ENCODE assay signal across 22 cellular contexts in the genomic region with DNA sequence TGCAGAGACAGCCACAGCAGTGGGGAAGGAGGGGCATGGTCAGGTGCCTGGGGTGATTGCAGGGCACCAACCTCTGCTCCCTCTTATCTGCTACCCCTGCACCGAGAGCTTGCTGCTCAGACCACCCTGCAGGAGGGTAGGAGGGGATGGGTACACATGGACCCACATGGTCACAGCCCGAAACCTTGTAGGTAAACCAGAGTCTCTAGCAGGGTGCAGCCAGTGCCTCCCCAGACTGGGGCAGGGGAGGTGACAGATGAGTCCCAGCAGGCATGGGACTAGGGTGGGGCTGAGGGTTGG. TPM values are rescaled to one million over a fixed set of nuclear protein-coding genes. Genes with fewer than 3 reads are reported as not detected.
DNase-seq lines count a peak whose midpoint lies in the region; ATAC-seq and TF ChIP-seq lines count a peak whose summit lies in the region.
"Had no signal": no experiment of that assay in that cellular context is flagged by ENCODE, and none has a peak within 500 bp of the region (broad histone marks: within the 10 kb centered on the region; RNA-seq: fewer than 3 reads in every experiment).

No MANE protein-coding gene starts in this region.

- H4K8ac ChIP-seq in neuronal stem cell (ENCODE audit: low read depth, low read length): no peak overlapping the region

- no peak overlapping the region for H3K14ac ChIP-seq in neuronal stem cell (ENCODE audit: low read length)

- TF ChIP-seq CTCF in activated CD8-positive, alpha-beta T cell treated with anti-CD3 and anti-CD28 coated beads for 36 hours (IDR thresholded peaks at IDR 0.05): no peak
- TF ChIP-seq CTCF in Panc1 (IDR thresholded peaks at IDR 0.05) (no peak), esophagus muscularis mucosa (IDR thresholded peaks at IDR 0.05) (no peak), SK-N-SH (IDR thresholded peaks at IDR 0.05) (no peak)

- peak overlapping the region; percentile 95 for H3K23ac ChIP-seq in neuronal stem cell (ENCODE audit: low read depth, low read length, poor library complexity)

- H3K36me3 ChIP-seq in Panc1 (ENCODE audit: control insufficient read depth, insufficient read depth, low read length): no peaks in the 10 kb centered on the region
- H3K36me3 ChIP-seq in esophagus muscularis mucosa: no peaks in the 10 kb centered on the region
- H3K36me3 ChIP-seq in neuronal stem cell (replicated peaks in 1 of 2; ENCODE audit: control insufficient read depth in 2 of 2, insufficient read depth in 2 of 2, low read length in 2 of 2): no peaks in the 10 kb centered on the region
- no peaks in the 10 kb centered on the region for H3K36me3 ChIP-seq in SK-N-SH (replicated peaks in 1 of 2; ENCODE audit: control insufficient read depth in 1 of 2, insufficient read depth in 2 of 2, low read length in 1 of 2)
- H3K36me3 ChIP-seq: BLaER1 had no signal

- POLR2A ChIA-PET in activated CD8-positive, alpha-beta T cell treated with anti-CD3 and anti-CD28 coated beads, Interleukin-2, amount 10 ng/mL, durations not matched to agents 7 days and 5 days (lab: Charles Lee): no interaction called here
- POLR2A ChIA-PET in activated CD8-positive, alpha-beta T cell treated with anti-CD3 and anti-CD28 coated beads for 36 hours (lab: Charles Lee): no interaction called here
- POLR2A ChIA-PET in Panc1 (lab: Charles Lee): no interaction called here
- POLR2A ChIA-PET in SK-N-SH (lab: Yijun Ruan, JAX): no interaction called here

- H3K27ac Mint-ChIP-seq in activated CD8-positive, alpha-beta T cell treated with anti-CD3 and anti-CD28 coated beads, Interleukin-2, amount 10 ng/mL, durations not matched to agents 7 days and 5 days: no peak overlapping the region
- H3K27ac Mint-ChIP-seq in activated CD8-positive, alpha-beta T cell treated with anti-CD3 and anti-CD28 coated beads for 36 hours: no peak overlapping the region
- H3K27ac Mint-ChIP-seq: CD14-positive monocyte; CD4-positive, alpha-beta memory T cell; GM23338; HFFc6 had no signal

- no peak overlapping the region for H2BK15ac ChIP-seq in neuronal stem cell (ENCODE audit: low read length)

- H3K4me3 Mint-ChIP-seq in activated CD8-positive, alpha-beta T cell treated with anti-CD3 and anti-CD28 coated beads, Interleukin-2, amount 10 ng/mL, durations not matched to agents 7 days and 5 days: no peak overlapping the region
- no peak overlapping the region for H3K4me3 Mint-ChIP-seq in activated CD8-positive, alpha-beta T cell treated with anti-CD3 and anti-CD28 coated beads for 36 hours
- H3K4me3 Mint-ChIP-seq: CD14-positive monocyte; CD4-positive, alpha-beta memory T cell; GM23338; HFFc6 had no signal

- H3K4me2 ChIP-seq in neuronal stem cell (ENCODE audit: insufficient read depth, low read length, poor library complexity, severe bottlenecking): no peak overlapping the region
- no peak overlapping the region for H3K4me2 ChIP-seq in SK-N-SH
- H3K4me2 ChIP-seq: BLaER1, GM23338 had no signal

- no peaks in the 10 kb centered on the region for H3F3A ChIP-seq in SK-N-SH (replicated peaks; ENCODE audit: insufficient read depth)

- H3K79me2 ChIP-seq in SK-N-SH (ENCODE audit: insufficient read depth): no peaks in the 10 kb centered on the region

- CTCF ChIA-PET in activated CD8-positive, alpha-beta T cell treated with anti-CD3 and anti-CD28 coated beads, Interleukin-2, amount 10 ng/mL, durations not matched to agents 7 days and 5 days (lab: Charles Lee): no interaction called here
- CTCF ChIA-PET in activated CD8-positive, alpha-beta T cell treated with anti-CD3 and anti-CD28 coated beads for 36 hours (lab: Charles Lee): no interaction called here
- CTCF ChIA-PET in Panc1 (lab: Charles Lee): no interaction called here
- CTCF ChIA-PET in SK-N-SH (lab: Yijun Ruan, JAX): no interaction called here

- in situ Hi-C loops in Panc1 (cut with HindIII; ENCODE audit: low pct_unique_long_range_greater_than_20kb, low sequenced_read_pairs): no loop called here

- H3K27me3 Mint-ChIP-seq in activated CD8-positive, alpha-beta T cell treated with anti-CD3 and anti-CD28 coated beads, Interleukin-2, amount 10 ng/mL, durations not matched to agents 7 days and 5 days (ENCODE audit: low read depth): peaks cover 24% of the 10 kb centered on the region
- peaks cover 13% of the 10 kb centered on the region for H3K27me3 Mint-ChIP-seq in activated CD8-positive, alpha-beta T cell treated with anti-CD3 and anti-CD28 coated beads for 36 hours

- no peak overlapping the region for H3K4me3 ChIP-seq in Panc1 (ENCODE audit: low read depth in 2 of 2, low read length in 2 of 2)
- no peak overlapping the region for H3K4me3 ChIP-seq in esophagus muscularis mucosa
- no peak overlapping the region for H3K4me3 ChIP-seq in neuronal stem cell (ENCODE audit: low read length in 2 of 2)
- no peak overlapping the region for H3K4me3 ChIP-seq in SK-N-SH (ENCODE audit: low read depth in 2 of 2, low read length in 1 of 2)
- H3K4me3 ChIP-seq: BLaER1, GM23338 had no signal

- no peak overlapping the region for H2BK5ac ChIP-seq in neuronal stem cell (ENCODE audit: low read length)

- H2BK120ac ChIP-seq in neuronal stem cell (ENCODE audit: low read depth, low read length): no peak overlapping the region

- H2AFZ ChIP-seq in neuronal stem cell (ENCODE audit: low read length) (no peak overlapping the region), SK-N-SH (ENCODE audit: low read depth) (no peak overlapping the region)
- H2AFZ ChIP-seq: GM23338 had no signal

- no peaks in the 10 kb centered on the region for H3K4me1 ChIP-seq in Panc1 (ENCODE audit: control insufficient read depth, insufficient read depth, low read length)
- no peaks in the 10 kb centered on the region for H3K4me1 ChIP-seq in esophagus muscularis mucosa
- H3K4me1 ChIP-seq in neuronal stem cell (ENCODE audit: control insufficient read depth in 2 of 2, insufficient read depth in 1 of 2, low read depth in 1 of 2, low read length in 2 of 2): peaks cover 0 to 1% of the 10 kb centered on the region in 2 donors
- H3K4me1 ChIP-seq in SK-N-SH (ENCODE audit: control insufficient read depth in 1 of 2, insufficient read depth in 2 of 2, low read depth in 1 of 2, low read length in 1 of 2): no peaks in the 10 kb centered on the region

- H4K20me1 ChIP-seq in SK-N-SH (ENCODE audit: insufficient read depth): no peaks in the 10 kb centered on the region
- H4K20me1 ChIP-seq: BLaER1 had no signal

- H3K9ac ChIP-seq in neuronal stem cell (ENCODE audit: low read depth, low read length, poor library complexity): no peak overlapping the region
- H3K9ac ChIP-seq in SK-N-SH: no peak overlapping the region
- H3K9ac ChIP-seq: BLaER1 had no signal

- no peaks in the 10 kb centered on the region for H3K9me2 ChIP-seq in SK-N-SH

- no peak for TF ChIP-seq RAD21 in SK-N-SH (IDR thresholded peaks at IDR 0.05; ENCODE audit: low read length)

- H3K9me3 Mint-ChIP-seq in activated CD8-positive, alpha-beta T cell treated with anti-CD3 and anti-CD28 coated beads, Interleukin-2, amount 10 ng/mL, durations not matched to agents 7 days and 5 days (ENCODE audit: insufficient read depth): no peaks in the 10 kb centered on the region
- H3K9me3 Mint-ChIP-seq in activated CD8-positive, alpha-beta T cell treated with anti-CD3 and anti-CD28 coated beads for 36 hours: no peaks in the 10 kb centered on the region
- H3K9me3 Mint-ChIP-seq: GM23338, HFFc6 had no signal

- H3K4me1 Mint-ChIP-seq in activated CD8-positive, alpha-beta T cell treated with anti-CD3 and anti-CD28 coated beads, Interleukin-2, amount 10 ng/mL, durations not matched to agents 7 days and 5 days (ENCODE audit: low read depth): no peaks in the 10 kb centered on the region
- no peaks in the 10 kb centered on the region for H3K4me1 Mint-ChIP-seq in activated CD8-positive, alpha-beta T cell treated with anti-CD3 and anti-CD28 coated beads for 36 hours (ENCODE audit: low read depth)
- H3K4me1 Mint-ChIP-seq: CD14-positive monocyte; CD4-positive, alpha-beta memory T cell had no signal

- H3K4ac ChIP-seq in neuronal stem cell (ENCODE audit: low read length): no peak overlapping the region

- H3K27ac ChIP-seq in Panc1 (ENCODE audit: low read length) (no peak overlapping the region), esophagus muscularis mucosa (replicated peaks in 1 of 4) (no peak overlapping the region), neuronal stem cell (replicated peaks; ENCODE audit: low read length) (no peak overlapping the region), caudate nucleus (ENCODE audit: low read depth, low read length) (no peak overlapping the region), SK-N-SH (ENCODE audit: low read depth in 2 of 2, low read length in 1 of 2) (no peak overlapping the region)
- H3K27ac ChIP-seq: 22Rv1, BLaER1, HL-60 had no signal

- H2AK5ac ChIP-seq in neuronal stem cell (ENCODE audit: low read depth, low read length): no peak overlapping the region

- no TSS peak for BruUV-seq in Panc1 (replicated peaks; lab: Mats Ljungman, UMichigan)

- no peaks in the 10 kb centered on the region for H3K36me3 Mint-ChIP-seq in activated CD8-positive, alpha-beta T cell treated with anti-CD3 and anti-CD28 coated beads, Interleukin-2, amount 10 ng/mL, durations not matched to agents 7 days and 5 days (ENCODE audit: low read depth)
- no peaks in the 10 kb centered on the region for H3K36me3 Mint-ChIP-seq in activated CD8-positive, alpha-beta T cell treated with anti-CD3 and anti-CD28 coated beads for 36 hours (ENCODE audit: low read depth)
- H3K36me3 Mint-ChIP-seq: CD14-positive monocyte; CD4-positive, alpha-beta memory T cell had no signal

- no peak overlapping the region for H3K18ac ChIP-seq in neuronal stem cell (ENCODE audit: low read length)

- peaks cover 6% of the 10 kb centered on the region for H3K27me3 ChIP-seq in Panc1 (ENCODE audit: control insufficient read depth, insufficient read depth, low read length)
- H3K27me3 ChIP-seq in esophagus muscularis mucosa: peaks cover 0 to 26% (median 0%) of the 10 kb centered on the region in 4 donors
- peaks cover 0 to 16% (median 0%) of the 10 kb centered on the region in 3 experiments for H3K27me3 ChIP-seq in neuronal stem cell (ENCODE audit: control insufficient read depth in 3 of 3, insufficient read depth in 3 of 3, low read depth in 1 of 3, low read length in 3 of 3)
- H3K27me3 ChIP-seq in SK-N-SH (ENCODE audit: insufficient read depth): peaks cover 5% of the 10 kb centered on the region; the same call in 1 of the 2 replicates
- H3K27me3 ChIP-seq: BLaER1 had no signal

- TF ChIP-seq POLR2A in esophagus muscularis mucosa (IDR thresholded peaks at IDR 0.05; ENCODE audit: low read depth): no peak

- no peak for TF ChIP-seq EP300 in esophagus muscularis mucosa (IDR thresholded peaks at IDR 0.05)
- TF ChIP-seq EP300 in SK-N-SH (IDR thresholded peaks at IDR 0.05; ENCODE audit: borderline replicate concordance in 1 of 2, low read depth in 1 of 2, low read length in 1 of 2): no peak

- H4K91ac ChIP-seq in neuronal stem cell (ENCODE audit: low read depth, low read length, poor library complexity): no peak overlapping the region

- intact Hi-C loops in activated CD8-positive, alpha-beta T cell treated with anti-CD3 and anti-CD28 coated beads for 36 hours (cut with micrococcal nuclease): no loop called here
- intact Hi-C loops in Panc1 (cut with micrococcal nuclease; ENCODE audit: unreplicated experiment) (no loop called here), esophagus muscularis mucosa (cut with DNase I) (no loop called here)

- H2BK12ac ChIP-seq in neuronal stem cell (ENCODE audit: low read length): no peak overlapping the region

- no CpG with 5 or more reads among the region's 2 CpGs for WGBS in esophagus muscularis mucosa
- no CpG with 5 or more reads among the region's 2 CpGs for WGBS in neuronal stem cell (ENCODE audit: extremely low coverage in 2 of 2, insufficient read length in 2 of 2, insufficient replicate concordance in 1 of 2), 2 donors
- 50% methylated on average over 1 of the region's 2 CpGs for WGBS in SK-N-SH (ENCODE audit: low lambda C conversion rate)

- no peak for ATAC-seq in activated CD8-positive, alpha-beta T cell treated with anti-CD3 and anti-CD28 coated beads, Interleukin-2, amount 10 ng/mL, durations not matched to agents 7 days and 5 days
- no peak for ATAC-seq in activated CD8-positive, alpha-beta T cell treated with anti-CD3 and anti-CD28 coated beads for 36 hours
- ATAC-seq in Panc1: peak; percentile 25; the same call in 1 of the 2 replicates
- no peak for ATAC-seq in GM21526 (IDR thresholded peaks at IDR 0.05; ENCODE audit: low FRiP score, unreplicated experiment)
- ATAC-seq: GM23338 had no signal

- H3K79me1 ChIP-seq in neuronal stem cell (ENCODE audit: low read depth, low read length): no peaks in the 10 kb centered on the region

- no peaks in the 10 kb centered on the region for H3K9me3 ChIP-seq in Panc1 (ENCODE audit: control insufficient read depth, insufficient read depth, low read depth, low read length)
- no peaks in the 10 kb centered on the region for H3K9me3 ChIP-seq in esophagus muscularis mucosa
- no peaks in the 10 kb centered on the region for H3K9me3 ChIP-seq in neuronal stem cell (replicated peaks in 1 of 2; ENCODE audit: control insufficient read depth in 2 of 2, insufficient read depth in 1 of 2, low read depth in 1 of 2, low read length in 2 of 2)
- no peaks in the 10 kb centered on the region for H3K9me3 ChIP-seq in SK-N-SH
- H3K9me3 ChIP-seq: BLaER1 had no signal

- peak; percentile 13 for DNase-seq in activated CD8-positive, alpha-beta T cell treated with anti-CD3 and anti-CD28 coated beads, Interleukin-2, amount 10 ng/mL, durations not matched to agents 7 days and 5 days
- DNase-seq in activated CD8-positive, alpha-beta T cell treated with anti-CD3 and anti-CD28 coated beads for 36 hours: no peak
- DNase-seq in Panc1 (ENCODE audit: low read depth, low spot score) (no peak), esophagus muscularis mucosa (ENCODE audit: extremely low spot score) (peak; percentile 21), neuronal stem cell (ENCODE audit: low spot score) (no peak), caudate nucleus (lab: John Stamatoyannopoulos, UW) (no peak), SK-N-SH (no peak)
- DNase-seq: CD4-positive, alpha-beta memory T cell; DMS153; DMS79; GDM1; HFFc6 had no signal

RNA-seq across cellular contexts. Expression of a gene that starts 49.2 kb away (rescaled TPM):
- 10 to 100 TPM; 40.9 to 41.8 TPM for total RNA-seq in activated CD8-positive, alpha-beta T cell treated with anti-CD3 and anti-CD28 coated beads, Interleukin-2, amount 10 ng/mL, durations not matched to agents 7 days and 5 days
- 10 to 100 TPM; 58.9 to 61.0 TPM for total RNA-seq in activated CD8-positive, alpha-beta T cell treated with anti-CD3 and anti-CD28 coated beads for 36 hours
- total RNA-seq in Panc1 (2021; ENCODE audit: unreplicated experiment) (38.0 TPM), esophagus muscularis mucosa (10 to 100 TPM; 11.1 to 15.0 (median 14.0) TPM)
- polyA plus RNA-seq in Panc1 (2012; ENCODE audit: insufficient read length): 32.5 TPM
- 8.8 TPM for polyA plus RNA-seq in neuronal stem cell (2013, experiment 1 of 2)
- 7.9 TPM for polyA plus RNA-seq in neuronal stem cell (2013, experiment 2 of 2)
- polyA plus RNA-seq in SK-N-SH (2012; rRNA removed): 34.9 and 36.9 TPM in 2 replicates
- 24.4 and 27.8 TPM in 2 replicates for polyA plus RNA-seq in SK-N-SH (2012; cell fraction: cytosol; rRNA removed)
- 64.1 and 93.9 TPM in 2 replicates for polyA plus RNA-seq in SK-N-SH (2012; cell fraction: nucleus; rRNA removed)

RNA-seq across cellular contexts. Expression of a gene that starts 50.0 kb away (rescaled TPM):
- not detected for total RNA-seq in activated CD8-positive, alpha-beta T cell treated with anti-CD3 and anti-CD28 coated beads, Interleukin-2, amount 10 ng/mL, durations not matched to agents 7 days and 5 days
- not detected for total RNA-seq in activated CD8-positive, alpha-beta T cell treated with anti-CD3 and anti-CD28 coated beads for 36 hours
- total RNA-seq in Panc1 (2021; ENCODE audit: unreplicated experiment) (not detected), esophagus muscularis mucosa (under 1 TPM; 0.33 to 0.80 (median 0.56) TPM)
- polyA plus RNA-seq in Panc1 (2012; ENCODE audit: insufficient read length): not detected
- 0.03 TPM for polyA plus RNA-seq in neuronal stem cell (2013, experiment 1 of 2)
- polyA plus RNA-seq in neuronal stem cell (2013, experiment 2 of 2): 0.03 TPM
- polyA plus RNA-seq in SK-N-SH (2012; rRNA removed): not detected in 2 replicates
- not detected in 2 replicates for polyA plus RNA-seq in SK-N-SH (2012; cell fraction: cytosol; rRNA removed)
- polyA plus RNA-seq in SK-N-SH (2012; cell fraction: nucleus; rRNA removed): not detected in 2 replicates
- total RNA-seq: A673; CD4-positive, alpha-beta memory T cell; Daoy; GM23338; HFFc6; HT1080 had no signal
- polyA plus RNA-seq: AG04450; CD14-positive monocyte; CD4-positive, alpha-beta memory T cell had no signal

Comparison
In these comparisons a context has a peak if more than half of its experiments do, and no peak if none do; other contexts are left out.
1. DNase-seq: peak in activated CD8-positive, alpha-beta T cell treated with anti-CD3 and anti-CD28 coated beads, Interleukin-2, amount 10 ng/mL, durations not matched to agents 7 days and 5 days (single experiment) and esophagus muscularis mucosa (single experiment); none in activated CD8-positive, alpha-beta T cell treated with anti-CD3 and anti-CD28 coated beads for 36 hours (single experiment), Panc1 (single experiment), neuronal stem cell (single experiment), caudate nucleus (0 of 61) and SK-N-SH (single experiment).